17 cellular contexts compared by ENCODE assay signal in the genomic region with DNA sequence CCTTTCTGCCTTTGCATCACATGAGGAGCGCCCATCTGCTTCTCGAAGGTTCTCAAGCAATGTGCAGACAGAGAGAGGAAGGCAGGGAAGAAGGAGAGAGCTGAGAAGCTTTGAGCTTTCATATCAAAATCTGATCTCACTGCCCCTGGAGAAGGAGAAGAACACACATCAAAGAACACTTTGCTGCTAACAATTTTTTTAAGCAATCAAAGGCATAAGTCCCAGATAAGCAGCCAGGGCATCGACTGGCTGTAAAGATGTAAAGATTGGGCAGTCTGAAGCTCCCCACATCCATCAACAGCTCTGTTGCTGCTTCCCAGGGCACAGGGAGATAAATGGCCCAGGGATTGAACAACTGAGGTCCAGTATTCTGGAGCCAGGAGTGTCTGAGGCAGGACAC.
DNase-seq lines count a peak whose midpoint lies in the region; TF ChIP-seq lines count a peak whose summit lies in the region.
"Had no signal": no experiment of that assay in that cellular context is flagged by ENCODE, and none has a peak within 500 bp of the region (broad histone marks: within the 10 kb centered on the region; RNA-seq: fewer than 3 reads in every experiment).

No MANE protein-coding gene starts in this region.

- peaks cover 14% of the 10 kb centered on the region for H3K27me3 Mint-ChIP-seq in nephron progenitor cell (ENCODE audit: low read depth, poor library complexity)
- no peaks in the 10 kb centered on the region for H3K27me3 Mint-ChIP-seq in activated CD4-positive, alpha-beta T cell treated with anti-CD3 and anti-CD28 coated beads, Interleukin-2, amount 10 ng/mL, durations not matched to agents 24 days and 14 days
- H3K27me3 Mint-ChIP-seq: CD4-positive, alpha-beta T cell had no signal

- TF ChIP-seq CTCF in C4-2B (conservative IDR thresholded peaks at IDR 0.05) (no peak), Loucy (conservative IDR thresholded peaks at IDR 0.05; ENCODE audit: low read length) (no peak), nephron progenitor cell (IDR thresholded peaks at IDR 0.05) (no peak), tibial artery (IDR thresholded peaks at IDR 0.05) (no peak), ascending aorta (IDR thresholded peaks at IDR 0.05) (no peak)

- peaks cover 20% of the 10 kb centered on the region for H3K4me1 ChIP-seq in Loucy (ENCODE audit: insufficient read depth, low read length, poor library complexity, severe bottlenecking)
- peaks cover 0 to 98% (median 58%) of the 10 kb centered on the region in 4 donors for H3K4me1 ChIP-seq in tibial artery
- H3K4me1 ChIP-seq in ascending aorta, result peaks cover 26 to 65% of the 10 kb centered on the region in 2 donors

- no peaks in the 10 kb centered on the region for H3K9me3 ChIP-seq in Loucy (ENCODE audit: insufficient read depth, low read depth, low read length)
- no peaks in the 10 kb centered on the region for H3K9me3 ChIP-seq in tibial artery
- H3K9me3 ChIP-seq in ascending aorta, result no peaks in the 10 kb centered on the region
- H3K9me3 ChIP-seq: SJCRH30 had no signal

- H3K27ac ChIP-seq in C4-2B (peak overlapping the region; percentile 32), tibial artery (peak overlapping the region; percentile 38 to 48), ascending aorta (peak overlapping the region in 1 of 2 donors; percentile 29)
- H3K27ac ChIP-seq: RWPE1, SJCRH30 had no signal

- H3K36me3 ChIP-seq in Loucy (ENCODE audit: insufficient read depth, low read length) (no peaks in the 10 kb centered on the region), tibial artery (peaks cover 99 to 100% (median 99%) of the 10 kb centered on the region in 3 donors), ascending aorta (peaks cover 97 to 100% of the 10 kb centered on the region in 2 donors)
- H3K36me3 ChIP-seq: SJCRH30 had no signal

- peaks cover 90% of the 10 kb centered on the region for H3K4me1 Mint-ChIP-seq in nephron progenitor cell
- H3K4me1 Mint-ChIP-seq in activated CD4-positive, alpha-beta T cell treated with anti-CD3 and anti-CD28 coated beads, Interleukin-2, amount 10 ng/mL, durations not matched to agents 24 days and 14 days, result no peaks in the 10 kb centered on the region

- no peaks in the 10 kb centered on the region for H3K9me2 ChIP-seq in Loucy (replicated peaks; ENCODE audit: low read depth, low read length)

- no peaks in the 10 kb centered on the region for H4K20me1 ChIP-seq in Loucy (ENCODE audit: insufficient read depth, low read length, poor library complexity, severe bottlenecking)

- H3K4me3 ChIP-seq in Loucy (ENCODE audit: low read length, poor library complexity, severe bottlenecking) (no peak overlapping the region), tibial artery (no peak overlapping the region), ascending aorta (no peak overlapping the region)
- H3K4me3 ChIP-seq: SJCRH30 had no signal

- H3F3A ChIP-seq in Loucy (ENCODE audit: low read depth), result no peaks in the 10 kb centered on the region

- H3K36me3 Mint-ChIP-seq in nephron progenitor cell (ENCODE audit: low read depth), result peaks cover 9% of the 10 kb centered on the region
- no peaks in the 10 kb centered on the region for H3K36me3 Mint-ChIP-seq in activated CD4-positive, alpha-beta T cell treated with anti-CD3 and anti-CD28 coated beads, Interleukin-2, amount 10 ng/mL, durations not matched to agents 24 days and 14 days (ENCODE audit: low read depth)

- peak overlapping the region; percentile 35 for H3K4me2 ChIP-seq in Loucy (ENCODE audit: low read depth, low read length, poor library complexity, severe bottlenecking)

- DNase-seq in nephron progenitor cell (no peak), tibial artery (no peak), ascending aorta (ENCODE audit: low spot score in 2 of 2) (no peak), medulla oblongata (ENCODE audit: extremely low spot score) (no peak)
- DNase-seq in activated CD4-positive, alpha-beta T cell treated with anti-CD3 and anti-CD28 coated beads, Interleukin-2, amount 10 ng/mL, durations not matched to agents 24 days and 14 days, result no peak
- DNase-seq: Calu3; CD4-positive, alpha-beta T cell; MV-4-11; NCI-H1417 treated with DMSO at 0.1 percent for 48 hours; NCI-H1930; NCI-H2171; NCI-H774; PC-3; SJCRH30 had no signal

- H3K27me3 ChIP-seq in Loucy (ENCODE audit: insufficient read depth, low read length, poor library complexity, severe bottlenecking), result no peaks in the 10 kb centered on the region
- no peaks in the 10 kb centered on the region for H3K27me3 ChIP-seq in tibial artery
- H3K27me3 ChIP-seq in ascending aorta, result no peaks in the 10 kb centered on the region
- H3K27me3 ChIP-seq: SJCRH30 had no signal

- peak overlapping the region; percentile 17 for H3K4me3 Mint-ChIP-seq in nephron progenitor cell
- no peak overlapping the region for H3K4me3 Mint-ChIP-seq in activated CD4-positive, alpha-beta T cell treated with anti-CD3 and anti-CD28 coated beads, Interleukin-2, amount 10 ng/mL, durations not matched to agents 24 days and 14 days
- H3K4me3 Mint-ChIP-seq: CD4-positive, alpha-beta T cell had no signal

- H3K27ac Mint-ChIP-seq in nephron progenitor cell, result peak overlapping the region; percentile 92
- no peak overlapping the region for H3K27ac Mint-ChIP-seq in activated CD4-positive, alpha-beta T cell treated with anti-CD3 and anti-CD28 coated beads, Interleukin-2, amount 10 ng/mL, durations not matched to agents 24 days and 14 days
- H3K27ac Mint-ChIP-seq: CD4-positive, alpha-beta T cell had no signal

- H2AFZ ChIP-seq in Loucy (ENCODE audit: low read length), result 0 out of 2 replicates have a peak overlapping the region, but pooled peaks have one; percentile 21

- H3K79me2 ChIP-seq in Loucy (ENCODE audit: insufficient read depth, low read length), result no peaks in the 10 kb centered on the region

- intact Hi-C loops in tibial artery (cut with DNase I; ENCODE audit: low total_unique reads) (no loop called here), ascending aorta (cut with DNase I) (no loop called here)
- intact Hi-C loops in activated CD4-positive, alpha-beta T cell treated with anti-CD3 and anti-CD28 coated beads, Interleukin-2, amount 10 ng/mL, durations not matched to agents 24 days and 14 days (cut with micrococcal nuclease), result no loop called here

- H3K9ac ChIP-seq in Loucy (ENCODE audit: low read depth, low read length, poor library complexity, severe bottlenecking), result peak overlapping the region; percentile 24

- H3K9me3 Mint-ChIP-seq in nephron progenitor cell, result no peaks in the 10 kb centered on the region
- H3K9me3 Mint-ChIP-seq in activated CD4-positive, alpha-beta T cell treated with anti-CD3 and anti-CD28 coated beads, Interleukin-2, amount 10 ng/mL, durations not matched to agents 24 days and 14 days, result no peaks in the 10 kb centered on the region
- H3K9me3 Mint-ChIP-seq: CD4-positive, alpha-beta T cell had no signal
